Comparison of ENCODE assay signal across 21 cellular contexts in the genomic region with DNA sequence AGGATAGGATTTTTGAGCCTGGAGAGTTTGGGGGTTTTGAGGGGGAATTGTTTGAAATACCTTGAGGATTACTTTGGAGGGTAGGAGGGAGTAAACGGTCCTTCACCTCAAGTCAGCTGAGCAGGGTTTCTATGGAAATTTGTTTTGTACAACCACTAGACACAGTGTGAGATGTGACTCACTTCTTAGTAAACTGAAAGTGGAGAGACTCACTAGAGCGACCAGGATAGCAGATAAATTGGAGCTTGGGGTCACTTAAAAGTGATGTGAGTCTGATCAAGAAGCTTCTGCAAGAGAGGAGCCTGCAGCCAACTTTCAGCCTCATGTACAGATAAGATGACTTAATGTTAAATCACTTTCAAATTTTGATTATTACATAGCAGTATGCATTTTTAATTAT.
DNase-seq lines count a peak whose midpoint lies in the region; ATAC-seq and TF ChIP-seq lines count a peak whose summit lies in the region.
"Had no signal": no experiment of that assay in that cellular context is flagged by ENCODE, and none has a peak within 500 bp of the region (broad histone marks: within the 10 kb centered on the region; RNA-seq: fewer than 3 reads in every experiment).

No MANE protein-coding gene starts in this region.

- no peaks in the 10 kb centered on the region for H3K79me1 ChIP-seq in neuronal stem cell (ENCODE audit: low read depth, low read length)

- H3K27me3 ChIP-seq in PC-3 (ENCODE audit: low read length) (no peaks in the 10 kb centered on the region), neuronal stem cell (ENCODE audit: control insufficient read depth in 3 of 3, insufficient read depth in 3 of 3, low read depth in 1 of 3, low read length in 3 of 3) (no peaks in the 10 kb centered on the region), lower lobe of right lung (ENCODE audit: low read depth) (no peaks in the 10 kb centered on the region)
- H3K27me3 ChIP-seq: adrenal gland, BE2C, gastrocnemius medialis, spleen, testis had no signal

- no peak overlapping the region for H4K8ac ChIP-seq in neuronal stem cell (ENCODE audit: low read depth, low read length)

- H3K79me2 ChIP-seq in PC-3 (ENCODE audit: low read length) = no peaks in the 10 kb centered on the region

- no peak overlapping the region for H2BK5ac ChIP-seq in neuronal stem cell (ENCODE audit: low read length)

- no peaks in the 10 kb centered on the region for H3K4me1 Mint-ChIP-seq in activated CD4-positive, alpha-beta T cell treated with anti-CD3 and anti-CD28 coated beads, Interleukin-2, amount 10 ng/mL, durations not matched to agents 24 days and 14 days
- H3K4me1 Mint-ChIP-seq: IgD-negative memory B cell; naive thymus-derived CD4-positive, alpha-beta T cell had no signal

- H3K9me3 Mint-ChIP-seq in activated CD4-positive, alpha-beta T cell treated with anti-CD3 and anti-CD28 coated beads, Interleukin-2, amount 10 ng/mL, durations not matched to agents 24 days and 14 days = peaks cover 22% of the 10 kb centered on the region

- no peaks in the 10 kb centered on the region for H3F3A ChIP-seq in PC-3 (ENCODE audit: low read length, unreplicated experiment)

- BruUV-seq in PC-3 (replicated peaks; lab: Mats Ljungman, UMichigan) = no TSS peak

- H2BK12ac ChIP-seq in neuronal stem cell (ENCODE audit: low read length) = no peak overlapping the region

- H3K4me3 Mint-ChIP-seq in activated CD4-positive, alpha-beta T cell treated with anti-CD3 and anti-CD28 coated beads, Interleukin-2, amount 10 ng/mL, durations not matched to agents 24 days and 14 days = no peak overlapping the region
- H3K4me3 Mint-ChIP-seq: IgD-negative memory B cell; naive thymus-derived CD4-positive, alpha-beta T cell had no signal

- H2AFZ ChIP-seq in PC-3 (ENCODE audit: low read length) (peak overlapping the region; percentile 28; the same call in 1 of the 2 replicates), neuronal stem cell (ENCODE audit: low read length) (peak overlapping the region; percentile 66)

- no CpG with 5 or more reads among the region's 2 CpGs for WGBS in neuronal stem cell (ENCODE audit: extremely low coverage in 2 of 2, insufficient read length in 2 of 2, insufficient replicate concordance in 1 of 2), 2 donors

- peak overlapping the region; percentile 49 for H3K4me2 ChIP-seq in PC-3 (ENCODE audit: low read length)
- H3K4me2 ChIP-seq in neuronal stem cell (ENCODE audit: insufficient read depth, low read length, poor library complexity, severe bottlenecking) = no peak overlapping the region

- H3K18ac ChIP-seq in neuronal stem cell (ENCODE audit: low read length) = no peak overlapping the region

- H3K36me3 Mint-ChIP-seq in activated CD4-positive, alpha-beta T cell treated with anti-CD3 and anti-CD28 coated beads, Interleukin-2, amount 10 ng/mL, durations not matched to agents 24 days and 14 days (ENCODE audit: low read depth) = no peaks in the 10 kb centered on the region
- H3K36me3 Mint-ChIP-seq: IgD-negative memory B cell; naive thymus-derived CD4-positive, alpha-beta T cell had no signal

- no peak overlapping the region for H2AK5ac ChIP-seq in neuronal stem cell (ENCODE audit: low read depth, low read length)

- DNase-seq in HCEC 1CT (peak; percentile 43), PC-3 (peak; percentile 53), choroid plexus epithelial cell (ENCODE audit: low read depth) (peak; percentile 68), neuronal stem cell (ENCODE audit: low spot score) (no peak), lower lobe of right lung (no peak)
- DNase-seq in activated CD4-positive, alpha-beta T cell treated with anti-CD3 and anti-CD28 coated beads, Interleukin-2, amount 10 ng/mL, durations not matched to agents 24 days and 14 days = no peak
- no peak for DNase-seq in activated CD8-positive, alpha-beta memory T cell treated with anti-CD3 and anti-CD28 coated beads for 24 hours
- DNase-seq: adrenal gland; BE2C; Calu3; gastrocnemius medialis; naive thymus-derived CD4-positive, alpha-beta T cell; NCI-H2029; spleen; T-helper 1 cell; testis had no signal

- POLR2A ChIA-PET in PC-3 (lab: Charles Lee; ENCODE audit: unreplicated experiment) = no interaction called here

- H4K20me1 ChIP-seq in PC-3 (ENCODE audit: low read length) = no peaks in the 10 kb centered on the region

- H3K36me3 ChIP-seq in PC-3 (ENCODE audit: low read depth, low read length) (no peaks in the 10 kb centered on the region), neuronal stem cell (replicated peaks in 1 of 2; ENCODE audit: control insufficient read depth in 2 of 2, insufficient read depth in 2 of 2, low read length in 2 of 2) (no peaks in the 10 kb centered on the region), lower lobe of right lung (no peaks in the 10 kb centered on the region)
- H3K36me3 ChIP-seq: adrenal gland, BE2C, gastrocnemius medialis, spleen had no signal

- no peaks in the 10 kb centered on the region for H3K9me3 ChIP-seq in PC-3 (ENCODE audit: low read length)
- no peaks in the 10 kb centered on the region for H3K9me3 ChIP-seq in neuronal stem cell (replicated peaks in 1 of 2; ENCODE audit: control insufficient read depth in 2 of 2, insufficient read depth in 1 of 2, low read depth in 1 of 2, low read length in 2 of 2)
- H3K9me3 ChIP-seq in lower lobe of right lung = no peaks in the 10 kb centered on the region
- H3K9me3 ChIP-seq: adrenal gland, BE2C, gastrocnemius medialis, testis had no signal

- H3K4me1 ChIP-seq in PC-3 (ENCODE audit: insufficient read depth, low read length) = no peaks in the 10 kb centered on the region; the same call in 1 of the 2 replicates
- H3K4me1 ChIP-seq in neuronal stem cell (ENCODE audit: control insufficient read depth in 2 of 2, insufficient read depth in 1 of 2, low read depth in 1 of 2, low read length in 2 of 2) = peaks cover 2 to 4% of the 10 kb centered on the region in 2 donors
- H3K4me1 ChIP-seq in lower lobe of right lung = no peaks in the 10 kb centered on the region
- H3K4me1 ChIP-seq: adrenal gland, BE2C, gastrocnemius medialis, spleen, testis had no signal

- intact Hi-C loops in PC-3 (cut with micrococcal nuclease) (no loop called here), lower lobe of right lung (cut with DNase I) (no loop called here)
- intact Hi-C loops in activated CD4-positive, alpha-beta T cell treated with anti-CD3 and anti-CD28 coated beads, Interleukin-2, amount 10 ng/mL, durations not matched to agents 24 days and 14 days (cut with micrococcal nuclease) = no loop called here

- no peak overlapping the region for H2BK120ac ChIP-seq in neuronal stem cell (ENCODE audit: low read depth, low read length)

- H4K91ac ChIP-seq in neuronal stem cell (ENCODE audit: low read depth, low read length, poor library complexity) = no peak overlapping the region

- H3K27ac Mint-ChIP-seq in activated CD4-positive, alpha-beta T cell treated with anti-CD3 and anti-CD28 coated beads, Interleukin-2, amount 10 ng/mL, durations not matched to agents 24 days and 14 days = no peak overlapping the region
- H3K27ac Mint-ChIP-seq: activated T-helper 2 cell treated with anti-CD3 and anti-CD28 coated beads, Interferon-gamma antibody, Interleukin-2, Interleukin-4, amounts not matched to agents 10 μg/mL and 5 μg/mL and 100 μg/mL, durations not matched to agents 14 hours and 24 hours and 36 hours; IgD-negative memory B cell; naive thymus-derived CD4-positive, alpha-beta T cell; progenitor cell of endocrine pancreas had no signal

- H3K23ac ChIP-seq in neuronal stem cell (ENCODE audit: low read depth, low read length, poor library complexity) = no peak overlapping the region

- 0 out of 2 replicates have a peak overlapping the region, but pooled peaks have one; percentile 23 for H3K4me3 ChIP-seq in PC-3 (ENCODE audit: low read length)
- H3K4me3 ChIP-seq in choroid plexus epithelial cell (ENCODE audit: low read depth, low read length) = no peak overlapping the region
- no peak overlapping the region for H3K4me3 ChIP-seq in neuronal stem cell (ENCODE audit: low read length in 2 of 2)
- H3K4me3 ChIP-seq in lower lobe of right lung = no peak overlapping the region
- H3K4me3 ChIP-seq: adrenal gland, gastrocnemius medialis, lung, spleen, testis had no signal

- H3K14ac ChIP-seq in neuronal stem cell (ENCODE audit: low read length) = no peak overlapping the region

- no peak overlapping the region for H3K27ac ChIP-seq in PC-3 (ENCODE audit: low read length)
- no peak overlapping the region for H3K27ac ChIP-seq in neuronal stem cell (replicated peaks; ENCODE audit: low read length)
- no peak overlapping the region for H3K27ac ChIP-seq in lower lobe of right lung
- H3K27ac ChIP-seq: adrenal gland, gastrocnemius medialis, spleen, testis had no signal

- ATAC-seq in PC-3 (peak; percentile 90), lower lobe of right lung (no peak), HG03571 (IDR thresholded peaks at IDR 0.05; ENCODE audit: unreplicated experiment) (no peak)
- ATAC-seq: gastrocnemius medialis; naive thymus-derived CD4-positive, alpha-beta T cell had no signal

- no peak overlapping the region for H2BK15ac ChIP-seq in neuronal stem cell (ENCODE audit: low read length)

- H3K9ac ChIP-seq in PC-3 (ENCODE audit: low read length) = no peak overlapping the region
- no peak overlapping the region for H3K9ac ChIP-seq in neuronal stem cell (ENCODE audit: low read depth, low read length, poor library complexity)

- no peak overlapping the region for H3K4ac ChIP-seq in neuronal stem cell (ENCODE audit: low read length)

- no peak for TF ChIP-seq CTCF in PC-3 (conservative IDR thresholded peaks at IDR 0.05; ENCODE audit: low read depth, low read length)
- no peak for TF ChIP-seq CTCF in choroid plexus epithelial cell (conservative IDR thresholded peaks at IDR 0.05; ENCODE audit: low read depth, low read length)
- no peak for TF ChIP-seq CTCF in lower lobe of right lung (IDR thresholded peaks at IDR 0.05)

- no peaks in the 10 kb centered on the region for H3K27me3 Mint-ChIP-seq in activated CD4-positive, alpha-beta T cell treated with anti-CD3 and anti-CD28 coated beads, Interleukin-2, amount 10 ng/mL, durations not matched to agents 24 days and 14 days
- H3K27me3 Mint-ChIP-seq: IgD-negative memory B cell; naive thymus-derived CD4-positive, alpha-beta T cell; progenitor cell of endocrine pancreas had no signal

- no peaks in the 10 kb centered on the region for H3K9me2 ChIP-seq in PC-3 (replicated peaks; ENCODE audit: low read length)

- CTCF ChIA-PET in PC-3 (lab: Charles Lee) = no interaction called here

Comparison
In these comparisons a context has a peak if more than half of its experiments do, and no peak if none do; other contexts are left out.
1. DNase-seq: peak in HCEC 1CT (single experiment), PC-3 (single experiment) and choroid plexus epithelial cell (single experiment); none in neuronal stem cell (single experiment), lower lobe of right lung (single experiment), activated CD4-positive, alpha-beta T cell treated with anti-CD3 and anti-CD28 coated beads, Interleukin-2, amount 10 ng/mL, durations not matched to agents 24 days and 14 days (single experiment) and activated CD8-positive, alpha-beta memory T cell treated with anti-CD3 and anti-CD28 coated beads for 24 hours (single experiment).